19 cellular contexts compared by ENCODE assay signal in genomic region chr2:207599641-207600040, GRCh38. TPM values are rescaled to one million over a fixed set of nuclear protein-coding genes. Genes with fewer than 3 reads are reported as not detected.
A peak's percentile ranks its signal among the peaks of the same experiment; 100 is the strongest.
DNase-seq lines count a peak whose midpoint lies in the region; ATAC-seq and TF ChIP-seq lines count a peak whose summit lies in the region.
"Had no signal": no experiment of that assay in that cellular context is flagged by ENCODE, and none has a peak within 500 bp of the region (broad histone marks: within the 10 kb centered on the region; RNA-seq: fewer than 3 reads in every experiment).

No MANE protein-coding gene starts in this region.

- DNase-seq in activated T-cell treated with anti-CD3 and anti-CD28 coated beads, Interleukin-2, amount 50 U/mL, for 72 hours, result no peak
- no peak for DNase-seq in activated T-cell treated with anti-CD3 and anti-CD28 coated beads, Interleukin-2, amount 50 U/mL, for 24 hours
- DNase-seq in WERI-Rb-1 (no peak), mesothelial cell of epicardium (ENCODE audit: low spot score in 2 of 2, unreplicated experiment in 2 of 2) (no peak)
- DNase-seq in stimulated activated effector memory CD8-positive, alpha-beta T cell treated with anti-CD3 and anti-CD28 coated beads, Interleukin-12 subunit alpha, Interleukin-12 subunit beta, amount 100 ng/mL, for 72 hours (ENCODE audit: low spot score in 2 of 2), result no peak
- no peak for DNase-seq in activated CD4-positive, alpha-beta T cell treated with anti-CD3 and anti-CD28 coated beads, Interleukin-2, amount 10 ng/mL, durations not matched to agents 7 days and 5 days
- no peak for DNase-seq in activated CD4-positive, alpha-beta T cell treated with anti-CD3 and anti-CD28 coated beads, Interleukin-2, amount 50 U/mL, for 1 hour
- DNase-seq: DND-41; GDM1; NCI-H1436; NCI-H2029; NCI-H2171 treated with DMSO at 0.1 percent for 48 hours; NCI-H446 treated with DMSO at 0.1 percent for 48 hours; NK-92 treated with Interleukin-12 subunit alpha and Interleukin-12 subunit beta, amount 100 ng/mL, for 24 hours; SIG-M5 had no signal

- no peak overlapping the region for H3K4me3 ChIP-seq in WERI-Rb-1 (ENCODE audit: low read depth, low read length)
- H3K4me3 ChIP-seq: K562 had no signal

- peak overlapping the region; percentile 19; the same call in 1 of the 2 replicates for H3K27ac ChIP-seq in WERI-Rb-1
- H3K27ac ChIP-seq: 22Rv1 had no signal

- peaks cover 4 to 14% of the 10 kb centered on the region in 2 donors for H3K36me3 Mint-ChIP-seq in activated T-cell treated with anti-CD3 and anti-CD28 coated beads, Interleukin-2, amount 50 U/mL, for 72 hours (ENCODE audit: insufficient read depth in 2 of 2)
- peaks cover 75% of the 10 kb centered on the region for H3K36me3 Mint-ChIP-seq in activated T-cell treated with anti-CD3 and anti-CD28 coated beads, Interleukin-2, amount 50 U/mL, for 24 hours (ENCODE audit: low read depth)
- peaks cover 17% of the 10 kb centered on the region for H3K36me3 Mint-ChIP-seq in mesothelial cell of epicardium
- H3K36me3 Mint-ChIP-seq in stimulated activated effector memory CD8-positive, alpha-beta T cell treated with anti-CD3 and anti-CD28 coated beads, Interleukin-12 subunit alpha, Interleukin-12 subunit beta, amount 100 ng/mL, for 72 hours, result peaks cover 80% of the 10 kb centered on the region
- H3K36me3 Mint-ChIP-seq in activated CD4-positive, alpha-beta T cell treated with anti-CD3 and anti-CD28 coated beads, Interleukin-2, amount 10 ng/mL, durations not matched to agents 7 days and 5 days (ENCODE audit: low read depth), result peaks cover 37% of the 10 kb centered on the region

- H3K4me3 Mint-ChIP-seq in activated T-cell treated with anti-CD3 and anti-CD28 coated beads, Interleukin-2, amount 50 U/mL, for 72 hours, result no peak overlapping the region
- no peak overlapping the region for H3K4me3 Mint-ChIP-seq in activated T-cell treated with anti-CD3 and anti-CD28 coated beads, Interleukin-2, amount 50 U/mL, for 24 hours
- no peak overlapping the region for H3K4me3 Mint-ChIP-seq in mesothelial cell of epicardium
- H3K4me3 Mint-ChIP-seq in stimulated activated effector memory CD8-positive, alpha-beta T cell treated with anti-CD3 and anti-CD28 coated beads, Interleukin-12 subunit alpha, Interleukin-12 subunit beta, amount 100 ng/mL, for 72 hours, result no peak overlapping the region
- no peak overlapping the region for H3K4me3 Mint-ChIP-seq in activated CD4-positive, alpha-beta T cell treated with anti-CD3 and anti-CD28 coated beads, Interleukin-2, amount 10 ng/mL, durations not matched to agents 7 days and 5 days
- H3K4me3 Mint-ChIP-seq: HFFc6 had no signal

- H3K27me3 ChIP-seq in WERI-Rb-1 (ENCODE audit: insufficient read depth, low read depth, severe bottlenecking), result no peaks in the 10 kb centered on the region

- TF ChIP-seq CTCF in WERI-Rb-1 (IDR thresholded peaks at IDR 0.05; ENCODE audit: low read depth, low read length) (no peak), mesothelial cell of epicardium (IDR thresholded peaks at IDR 0.05; ENCODE audit: unreplicated experiment) (no peak)

- POLR2A ChIA-PET in activated CD4-positive, alpha-beta T cell treated with anti-CD3 and anti-CD28 coated beads, Interleukin-2, amount 10 ng/mL, durations not matched to agents 7 days and 5 days (lab: Charles Lee), result no interaction called here

- peaks cover 18% of the 10 kb centered on the region for H3K36me3 ChIP-seq in WERI-Rb-1

- peaks cover 13% of the 10 kb centered on the region for H3K4me1 Mint-ChIP-seq in activated T-cell treated with anti-CD3 and anti-CD28 coated beads, Interleukin-2, amount 50 U/mL, for 72 hours (ENCODE audit: low read depth)
- H3K4me1 Mint-ChIP-seq in activated T-cell treated with anti-CD3 and anti-CD28 coated beads, Interleukin-2, amount 50 U/mL, for 24 hours (ENCODE audit: low read depth), result peaks cover 25% of the 10 kb centered on the region
- H3K4me1 Mint-ChIP-seq in mesothelial cell of epicardium, result peaks cover 22% of the 10 kb centered on the region
- peaks cover 9% of the 10 kb centered on the region for H3K4me1 Mint-ChIP-seq in stimulated activated effector memory CD8-positive, alpha-beta T cell treated with anti-CD3 and anti-CD28 coated beads, Interleukin-12 subunit alpha, Interleukin-12 subunit beta, amount 100 ng/mL, for 72 hours
- H3K4me1 Mint-ChIP-seq in activated CD4-positive, alpha-beta T cell treated with anti-CD3 and anti-CD28 coated beads, Interleukin-2, amount 10 ng/mL, durations not matched to agents 7 days and 5 days, result peaks cover 26% of the 10 kb centered on the region

- ATAC-seq in activated T-cell treated with anti-CD3 and anti-CD28 coated beads, Interleukin-2, amount 50 U/mL, for 72 hours (replicated peaks in 1 of 2), result no peak
- no peak for ATAC-seq in stimulated activated effector memory CD8-positive, alpha-beta T cell treated with anti-CD3 and anti-CD28 coated beads, Interleukin-12 subunit alpha, Interleukin-12 subunit beta, amount 100 ng/mL, for 72 hours
- ATAC-seq in GM19035 (IDR thresholded peaks at IDR 0.05; ENCODE audit: unreplicated experiment), result no peak
- ATAC-seq: K562 had no signal

- CTCF ChIA-PET in activated CD4-positive, alpha-beta T cell treated with anti-CD3 and anti-CD28 coated beads, Interleukin-2, amount 10 ng/mL, durations not matched to agents 7 days and 5 days (lab: Charles Lee), result no interaction called here

- no peaks in the 10 kb centered on the region for H3K27me3 Mint-ChIP-seq in activated T-cell treated with anti-CD3 and anti-CD28 coated beads, Interleukin-2, amount 50 U/mL, for 72 hours (ENCODE audit: low read depth)
- no peaks in the 10 kb centered on the region for H3K27me3 Mint-ChIP-seq in activated T-cell treated with anti-CD3 and anti-CD28 coated beads, Interleukin-2, amount 50 U/mL, for 24 hours
- no peaks in the 10 kb centered on the region for H3K27me3 Mint-ChIP-seq in mesothelial cell of epicardium (ENCODE audit: low read depth)
- no peaks in the 10 kb centered on the region for H3K27me3 Mint-ChIP-seq in activated CD4-positive, alpha-beta T cell treated with anti-CD3 and anti-CD28 coated beads, Interleukin-2, amount 10 ng/mL, durations not matched to agents 7 days and 5 days

- peak overlapping the region; percentile 63 for H3K27ac Mint-ChIP-seq in activated T-cell treated with anti-CD3 and anti-CD28 coated beads, Interleukin-2, amount 50 U/mL, for 72 hours
- no peak overlapping the region for H3K27ac Mint-ChIP-seq in activated T-cell treated with anti-CD3 and anti-CD28 coated beads, Interleukin-2, amount 50 U/mL, for 24 hours
- H3K27ac Mint-ChIP-seq in mesothelial cell of epicardium, result peak overlapping the region; percentile 73
- H3K27ac Mint-ChIP-seq in stimulated activated effector memory CD8-positive, alpha-beta T cell treated with anti-CD3 and anti-CD28 coated beads, Interleukin-12 subunit alpha, Interleukin-12 subunit beta, amount 100 ng/mL, for 72 hours, result peak overlapping the region; percentile 12
- no peak overlapping the region for H3K27ac Mint-ChIP-seq in activated CD4-positive, alpha-beta T cell treated with anti-CD3 and anti-CD28 coated beads, Interleukin-2, amount 10 ng/mL, durations not matched to agents 7 days and 5 days

- no peaks in the 10 kb centered on the region for H3K9me3 Mint-ChIP-seq in activated T-cell treated with anti-CD3 and anti-CD28 coated beads, Interleukin-2, amount 50 U/mL, for 72 hours
- H3K9me3 Mint-ChIP-seq in activated T-cell treated with anti-CD3 and anti-CD28 coated beads, Interleukin-2, amount 50 U/mL, for 24 hours, result no peaks in the 10 kb centered on the region
- H3K9me3 Mint-ChIP-seq in mesothelial cell of epicardium, result no peaks in the 10 kb centered on the region
- no peaks in the 10 kb centered on the region for H3K9me3 Mint-ChIP-seq in stimulated activated effector memory CD8-positive, alpha-beta T cell treated with anti-CD3 and anti-CD28 coated beads, Interleukin-12 subunit alpha, Interleukin-12 subunit beta, amount 100 ng/mL, for 72 hours
- H3K9me3 Mint-ChIP-seq in activated CD4-positive, alpha-beta T cell treated with anti-CD3 and anti-CD28 coated beads, Interleukin-2, amount 10 ng/mL, durations not matched to agents 7 days and 5 days, result no peaks in the 10 kb centered on the region
- H3K9me3 Mint-ChIP-seq: HFFc6 had no signal

- H3K9me3 ChIP-seq in WERI-Rb-1 (ENCODE audit: severe bottlenecking), result no peaks in the 10 kb centered on the region

RNA-seq across cellular contexts. Expression of gene METTL21A, which starts 25.6 kb away (rescaled TPM):
- 10 to 100 TPM; 10.4 to 12.4 TPM for total RNA-seq in activated T-cell treated with anti-CD3 and anti-CD28 coated beads, Interleukin-2, amount 50 U/mL, for 72 hours
- total RNA-seq in mesothelial cell of epicardium, result 18.6 to 20.8 TPM (median 20.3 TPM) in 3 replicates
- total RNA-seq in activated CD4-positive, alpha-beta T cell treated with anti-CD3 and anti-CD28 coated beads, Interleukin-2, amount 10 ng/mL, durations not matched to agents 7 days and 5 days, result 10 to 100 TPM; 18.8 to 19.3 TPM

Comparison
In these comparisons a context has a peak if more than half of its experiments do, and no peak if none do; other contexts are left out.
1. H3K27ac Mint-ChIP-seq: peak in activated T-cell treated with anti-CD3 and anti-CD28 coated beads, Interleukin-2, amount 50 U/mL, for 72 hours (single experiment), mesothelial cell of epicardium (single experiment) and stimulated activated effector memory CD8-positive, alpha-beta T cell treated with anti-CD3 and anti-CD28 coated beads, Interleukin-12 subunit alpha, Interleukin-12 subunit beta, amount 100 ng/mL, for 72 hours (single experiment); none in activated T-cell treated with anti-CD3 and anti-CD28 coated beads, Interleukin-2, amount 50 U/mL, for 24 hours (single experiment) and activated CD4-positive, alpha-beta T cell treated with anti-CD3 and anti-CD28 coated beads, Interleukin-2, amount 10 ng/mL, durations not matched to agents 7 days and 5 days (single experiment).